Comparison of ENCODE assay signal across 29 cellular contexts in the genomic region with DNA sequence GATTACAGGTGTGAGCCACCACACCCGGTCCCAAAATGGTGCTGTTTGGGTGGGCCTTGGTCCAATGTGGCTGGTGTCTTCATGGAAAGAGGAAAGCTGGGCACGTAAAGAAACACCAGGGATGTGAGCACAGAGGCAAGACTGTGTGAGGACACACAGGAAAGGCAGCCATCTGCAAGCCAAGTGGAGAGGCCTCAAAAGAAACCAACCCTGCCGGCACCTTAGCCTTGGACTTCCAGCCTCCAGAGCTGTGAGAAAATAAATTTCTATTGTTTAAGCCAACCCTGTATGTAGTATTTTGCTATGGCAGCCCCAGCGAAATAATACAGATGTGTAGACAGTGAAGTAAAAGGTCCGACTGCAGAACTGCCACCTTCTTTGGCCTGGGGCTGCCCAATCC.
"Had no signal": no experiment of that assay in that cellular context is flagged by ENCODE, and none has a peak within 500 bp of the region (broad histone marks: within the 10 kb centered on the region; RNA-seq: fewer than 3 reads in every experiment).

No MANE protein-coding gene starts in this region.

- H3K27ac Mint-ChIP-seq: stimulated activated effector memory CD8-positive, alpha-beta T cell treated with anti-CD3 and anti-CD28 coated beads, Interleukin-12 subunit alpha, Interleukin-12 subunit beta, amount 100 ng/mL, for 72 hours; stimulated activated memory B cell treated with anti-CD40 and anti-IgM and Interleukin-4, amounts not matched to agents 10 μg/mL and 1 μg/mL and 100 μg/mL, for 72 hours; stimulated activated naive B cell treated with anti-CD40 and anti-IgM and Interleukin-4, amounts not matched to agents 10 μg/mL and 1 μg/mL and 100 μg/mL, for 72 hours; stimulated activated naive CD8-positive, alpha-beta T cell treated with anti-CD3 and anti-CD28 coated beads, Interleukin-15, amount 100 ng/mL, for 72 hours; stimulated activated naive CD8-positive, alpha-beta T cell treated with anti-CD3 and anti-CD28 coated beads, Interleukin-15, Interleukin-2, amounts not matched to agents 100 ng/mL and 50 ng/mL, for 24 hours; type B pancreatic cell had no signal

- H3K4me1 Mint-ChIP-seq: stimulated activated naive CD8-positive, alpha-beta T cell treated with anti-CD3 and anti-CD28 coated beads, Interleukin-15, amount 100 ng/mL, for 72 hours had no signal

- H3K27me3 Mint-ChIP-seq: stimulated activated memory B cell treated with anti-CD40 and anti-IgM and Interleukin-4, amounts not matched to agents 10 μg/mL and 1 μg/mL and 100 μg/mL, for 72 hours; stimulated activated naive B cell treated with anti-CD40 and anti-IgM and Interleukin-4, amounts not matched to agents 10 μg/mL and 1 μg/mL and 100 μg/mL, for 72 hours; stimulated activated naive CD8-positive, alpha-beta T cell treated with anti-CD3 and anti-CD28 coated beads, Interleukin-15, amount 100 ng/mL, for 72 hours; stimulated activated naive CD8-positive, alpha-beta T cell treated with anti-CD3 and anti-CD28 coated beads, Interleukin-15, Interleukin-2, amounts not matched to agents 100 ng/mL and 50 ng/mL, for 24 hours; type B pancreatic cell had no signal

- H3K9me3 ChIP-seq: suprapubic skin, testis, thyroid gland, vagina had no signal

- DNase-seq: stimulated activated CD4-positive, alpha-beta T cell treated with anti-CD3 and anti-CD28 coated beads, Interleukin-2, amount 100 ng/mL, for 48 hours; stimulated activated CD4-positive, alpha-beta T cell treated with anti-CD3 and anti-CD28 coated beads, Interleukin-4, amount 100 ng/mL, for 1 hour; stimulated activated CD4-positive, alpha-beta T cell treated with anti-CD3 and anti-CD28 coated beads, Interleukin-4, amount 100 ng/mL, for 24 hours; stimulated activated CD4-positive, alpha-beta T cell treated with anti-CD3 and anti-CD28 coated beads, Interleukin-4, amount 100 ng/mL, for 4 hours; stimulated activated CD8-positive, alpha-beta memory T cell treated with anti-CD3 and anti-CD28 coated beads, Interleukin-4, amount 100 ng/mL, for 48 hours; stimulated activated naive B cell treated with anti-CD40 and anti-IgM and Interleukin-4, amounts not matched to agents 10 μg/mL and 1 μg/mL and 100 μg/mL, for 72 hours; stimulated activated naive CD4-positive, alpha-beta T cell; stimulated activated naive CD4-positive, alpha-beta T cell treated with Interleukin-2 at 50 U/mL for 16 hours; stimulated activated naive CD8-positive, alpha-beta T cell treated with anti-CD3 and anti-CD28 coated beads, Interleukin-15, amount 100 ng/mL, for 72 hours; stimulated activated naive CD8-positive, alpha-beta T cell treated with anti-CD3 and anti-CD28 coated beads, Interleukin-15, Interleukin-2, amounts not matched to agents 100 U/mL and 50 U/mL, for 24 hours; stomach; substantia nigra; testis; thyroid gland; tibial artery; transverse colon; trophoblast cell; upper lobe of left lung; upper lobe of right lung; uterus had no signal

- H3K4me3 Mint-ChIP-seq: stimulated activated effector memory CD8-positive, alpha-beta T cell treated with anti-CD3 and anti-CD28 coated beads, Interleukin-12 subunit alpha, Interleukin-12 subunit beta, amount 100 ng/mL, for 72 hours; stimulated activated memory B cell treated with anti-CD40 and anti-IgM and Interleukin-4, amounts not matched to agents 10 μg/mL and 1 μg/mL and 100 μg/mL, for 72 hours; stimulated activated naive B cell treated with anti-CD40 and anti-IgM and Interleukin-4, amounts not matched to agents 10 μg/mL and 1 μg/mL and 100 μg/mL, for 72 hours; stimulated activated naive CD8-positive, alpha-beta T cell treated with anti-CD3 and anti-CD28 coated beads, Interleukin-15, amount 100 ng/mL, for 72 hours; stimulated activated naive CD8-positive, alpha-beta T cell treated with anti-CD3 and anti-CD28 coated beads, Interleukin-15, Interleukin-2, amounts not matched to agents 100 ng/mL and 50 ng/mL, for 24 hours; type B pancreatic cell had no signal

- H3K36me3 Mint-ChIP-seq: stimulated activated effector memory CD8-positive, alpha-beta T cell treated with anti-CD3 and anti-CD28 coated beads, Interleukin-12 subunit alpha, Interleukin-12 subunit beta, amount 100 ng/mL, for 72 hours had no signal

- H3K4me1 ChIP-seq: suprapubic skin, testis, tibial artery, tibial nerve, transverse colon, upper lobe of left lung, upper lobe of right lung, uterus had no signal

- FAIRE-seq: urothelium cell line had no signal

- H3K36me3 ChIP-seq: suprapubic skin, thoracic aorta, thyroid gland, transverse colon, upper lobe of left lung, upper lobe of right lung, uterus, vagina had no signal

- H3K27me3 ChIP-seq: stomach, suprapubic skin, testis, thyroid gland, tibial artery, tibial nerve, transverse colon, upper lobe of left lung, upper lobe of right lung, uterus, vagina had no signal

- H3K4me3 ChIP-seq: stomach, suprapubic skin, testis, thoracic aorta, thyroid gland, tibial artery, tibial nerve, transverse colon, upper lobe of left lung, upper lobe of right lung, uterus, vagina had no signal

- H3K27ac ChIP-seq: stomach, suprapubic skin, testis, thoracic aorta, thyroid gland, tibial artery, tibial nerve, transverse colon, upper lobe of left lung, upper lobe of right lung, uterus, vagina had no signal
